Comparison of ENCODE assay signal across 9 cellular contexts in the genomic region with DNA sequence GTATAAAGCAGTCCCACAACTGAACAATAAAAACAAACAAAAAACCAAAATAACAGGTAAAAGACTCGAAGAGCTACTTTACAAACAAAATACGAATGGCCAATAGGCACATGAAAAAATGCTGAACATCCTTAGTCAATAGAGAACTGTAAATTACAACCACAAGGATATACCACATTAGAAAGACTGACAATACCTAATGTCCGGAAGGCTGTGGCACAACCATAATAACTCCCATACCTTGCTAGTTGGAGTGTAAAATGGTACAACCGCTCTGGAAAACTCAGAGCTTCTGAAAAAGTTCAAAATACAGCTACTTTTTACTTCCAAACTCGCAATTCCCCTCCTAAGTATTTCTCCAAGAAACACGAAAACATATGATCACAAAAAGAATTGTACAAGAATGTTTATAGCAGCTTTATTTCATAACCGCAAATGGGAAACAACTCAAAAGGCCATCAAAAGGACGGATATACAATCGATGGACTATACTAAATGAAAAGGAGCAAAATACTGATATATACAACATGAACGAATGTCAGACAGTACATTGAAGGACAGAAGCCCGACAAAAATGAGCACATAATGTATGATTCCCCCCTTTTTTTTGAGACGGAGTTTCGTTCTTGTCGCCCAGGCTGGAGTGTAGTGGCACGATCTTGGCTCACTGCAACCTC. TPM values are rescaled to one million over a fixed set of nuclear protein-coding genes. Genes with fewer than 3 reads are reported as not detected.
A peak's percentile ranks its signal among the peaks of the same experiment; 100 is the strongest.
DNase-seq lines count a peak whose midpoint lies in the region; ATAC-seq and TF ChIP-seq lines count a peak whose summit lies in the region.
"Had no signal": no experiment of that assay in that cellular context is flagged by ENCODE, and none has a peak within 500 bp of the region (broad histone marks: within the 10 kb centered on the region; RNA-seq: fewer than 3 reads in every experiment).

No MANE protein-coding gene starts in this region.

- TF ChIP-seq CTCF in heart right ventricle (IDR thresholded peaks at IDR 0.05) (no peak), body of pancreas (IDR thresholded peaks at IDR 0.05) (no peak)

- H3K4me2 ChIP-seq in mesenchymal stem cell (ENCODE audit: low read length, poor library complexity, severe bottlenecking): peak overlapping the region; percentile 92

- no peak overlapping the region for H2BK5ac ChIP-seq in mesenchymal stem cell (ENCODE audit: low read depth, low read length, poor library complexity, severe bottlenecking)

- H3K79me1 ChIP-seq in mesenchymal stem cell (replicated peaks; ENCODE audit: low read length, poor library complexity, severe bottlenecking): peaks cover 11% of the 10 kb centered on the region

- H4K8ac ChIP-seq in mesenchymal stem cell (ENCODE audit: low read length): no peak overlapping the region

- peaks cover 6 to 36% (median 25%) of the 10 kb centered on the region in 9 donors for H3K4me1 ChIP-seq in heart right ventricle
- H3K4me1 ChIP-seq in body of pancreas: peaks cover 32% of the 10 kb centered on the region
- H3K4me1 ChIP-seq in mesenchymal stem cell (ENCODE audit: control insufficient read depth, insufficient read depth, low read depth, low read length): peaks cover 10% of the 10 kb centered on the region
- no peaks in the 10 kb centered on the region for H3K4me1 ChIP-seq in urinary bladder (ENCODE audit: insufficient read depth)

- H2BK15ac ChIP-seq in mesenchymal stem cell (ENCODE audit: low read depth, poor library complexity, severe bottlenecking): no peak overlapping the region

- peaks cover 0 to 12% (median 0%) of the 10 kb centered on the region in 9 donors for H3K36me3 ChIP-seq in heart right ventricle
- H3K36me3 ChIP-seq in body of pancreas (replicated peaks in 1 of 2; ENCODE audit: insufficient read depth in 1 of 2, low read depth in 2 of 2): no peaks in the 10 kb centered on the region
- peaks cover 0 to 7% of the 10 kb centered on the region in 2 experiments for H3K36me3 ChIP-seq in mesenchymal stem cell (ENCODE audit: control insufficient read depth in 1 of 2, insufficient read depth in 2 of 2, low read depth in 1 of 2, low read length in 2 of 2)
- no peaks in the 10 kb centered on the region for H3K36me3 ChIP-seq in urinary bladder (ENCODE audit: insufficient read depth)

- no peak for DNase-seq in heart right ventricle
- DNase-seq in cardiac septum (ENCODE audit: low spot score): no peak
- no peak for DNase-seq in body of pancreas
- DNase-seq in mesenchymal stem cell: no peak
- no peak for DNase-seq in RPMI8226

- H3K9me3 ChIP-seq in heart right ventricle: no peaks in the 10 kb centered on the region
- no peaks in the 10 kb centered on the region for H3K9me3 ChIP-seq in body of pancreas
- no peaks in the 10 kb centered on the region for H3K9me3 ChIP-seq in mesenchymal stem cell (ENCODE audit: control insufficient read depth, low read length)

- H3K14ac ChIP-seq in mesenchymal stem cell (ENCODE audit: low read length in 2 of 2): no peak overlapping the region

- no peak overlapping the region for H3K4ac ChIP-seq in mesenchymal stem cell (ENCODE audit: low read depth in 1 of 2, low read length in 2 of 2)

- H2AK5ac ChIP-seq in mesenchymal stem cell (ENCODE audit: low read length, severe bottlenecking): no peak overlapping the region

- H3K27me3 ChIP-seq in heart right ventricle (no peaks in the 10 kb centered on the region), body of pancreas (no peaks in the 10 kb centered on the region), mesenchymal stem cell (ENCODE audit: control insufficient read depth in 1 of 2, insufficient read depth in 1 of 2, low read length in 2 of 2) (no peaks in the 10 kb centered on the region)

- H4K91ac ChIP-seq in mesenchymal stem cell (ENCODE audit: low read length): no peak overlapping the region

- H3K18ac ChIP-seq in mesenchymal stem cell (ENCODE audit: low read depth in 1 of 2, low read length in 2 of 2): no peak overlapping the region

- ATAC-seq in heart right ventricle (no peak), body of pancreas (no peak), GM21390 (IDR thresholded peaks at IDR 0.05; ENCODE audit: unreplicated experiment) (no peak), HG03469 (IDR thresholded peaks at IDR 0.05; ENCODE audit: unreplicated experiment) (no peak)

- 69% methylated on average over 15 of the region's 15 CpGs for WGBS in heart right ventricle, 2 donors
- 41 to 42% methylated on average over 15 of the region's 15 CpGs for WGBS in body of pancreas, 2 donors
- 96% methylated on average over 15 of the region's 15 CpGs for WGBS in mesenchymal stem cell
- 64% methylated on average over 15 of the region's 15 CpGs for WGBS in urinary bladder

- no peak overlapping the region for H3K23ac ChIP-seq in mesenchymal stem cell (ENCODE audit: low read length in 2 of 2)

- no peak overlapping the region for H2BK12ac ChIP-seq in mesenchymal stem cell (ENCODE audit: low read length in 2 of 2)

- H3K9ac ChIP-seq in mesenchymal stem cell (ENCODE audit: low read length): peak overlapping the region; percentile 100

- no peak overlapping the region for H2BK120ac ChIP-seq in mesenchymal stem cell (ENCODE audit: low read depth, low read length)

- H2AFZ ChIP-seq in mesenchymal stem cell (ENCODE audit: low read depth, low read length): no peak overlapping the region

- intact Hi-C loops in heart right ventricle (cut with DNase I) (loop anchor here in 6 of 10 donors (5.0 to 10.0 kb wide), 6 partner anchors 33 to 330 kb away; partner anchors contain the start of genes SHBG (in 5 of the 6), MPDU1 (in 2 of the 6), ATP1B2 (in 1 of the 6) and FXR2 (in 1 of the 6)), cardiac septum (cut with DNase I) (loop anchor here (5.0 kb wide), 1 partner anchor 73 kb away; the partner anchor contains the start of gene FXR2), body of pancreas (cut with DNase I) (no loop called here)

- H3K27ac ChIP-seq in heart right ventricle (peak overlapping the region; percentile 84 to 97 (median 94)), body of pancreas (peak overlapping the region; percentile 94 to 97 (median 96)), mesenchymal stem cell (ENCODE audit: low read length, poor library complexity, severe bottlenecking) (no peak overlapping the region), urinary bladder (ENCODE audit: low read depth) (no peak overlapping the region)

- no peak for TF ChIP-seq POLR2A in body of pancreas (IDR thresholded peaks at IDR 0.05)

- H3K4me3 ChIP-seq in heart right ventricle (peak overlapping the region; percentile 68 to 97 (median 80)), body of pancreas (peak overlapping the region in 1 of 2 donors; percentile 66), mesenchymal stem cell (ENCODE audit: insufficient read depth in 1 of 2, low read depth in 1 of 2, low read length in 2 of 2) (peak overlapping the region in 1 of 2 experiments; percentile 100), urinary bladder (ENCODE audit: low read depth, low read length) (peak overlapping the region; percentile 81)

RNA-seq across cellular contexts. Expression of gene TP53, which starts 2.3 kb away (rescaled TPM):
- total RNA-seq in heart right ventricle: 10 to 100 TPM in 9 of 10 donors, 1 to 10 TPM in 1; 8.2 to 29.1 (median 13.9) TPM
- polyA plus RNA-seq in heart right ventricle: 1 to 10 TPM; 7.9 to 8.6 TPM
- total RNA-seq in cardiac septum: 17.5 TPM
- 10 to 100 TPM; 12.2 TPM for total RNA-seq in body of pancreas
- 101 TPM for polyA plus RNA-seq in mesenchymal stem cell (2013, experiment 1 of 2)
- 96.0 TPM for polyA plus RNA-seq in mesenchymal stem cell (2013, experiment 2 of 2)
- 17.9 TPM for total RNA-seq in urinary bladder
- 31.8 TPM for polyA plus RNA-seq in urinary bladder

RNA-seq across cellular contexts. Expression of gene WRAP53, which starts 3.3 kb away (rescaled TPM):
- total RNA-seq in heart right ventricle (1 to 10 TPM; 3.8 to 5.8 (median 4.7) TPM), cardiac septum (3.2 TPM), body of pancreas (1 to 10 TPM; 3.4 to 5.6 TPM), urinary bladder (4.1 TPM)
- polyA plus RNA-seq in heart right ventricle (10 to 100 TPM; 10.4 to 12.1 TPM), urinary bladder (7.7 TPM)
- polyA plus RNA-seq in mesenchymal stem cell (2013, experiment 1 of 2): 5.0 TPM
- polyA plus RNA-seq in mesenchymal stem cell (2013, experiment 2 of 2): 4.3 TPM

RNA-seq across cellular contexts. Expression of gene EFNB3, which starts 20.0 kb away (rescaled TPM):
- total RNA-seq in heart right ventricle (1 to 10 TPM in 2 of 10 donors, under 1 TPM in 8; 0.17 to 1.3 (median 0.53) TPM), cardiac septum (0.78 TPM), body of pancreas (under 1 TPM; 0.33 to 0.78 TPM), urinary bladder (3.3 TPM)
- polyA plus RNA-seq in heart right ventricle (under 1 TPM; 0.22 to 0.64 TPM), urinary bladder (0.86 TPM)
- 5.9 TPM for polyA plus RNA-seq in mesenchymal stem cell (2013, experiment 1 of 2)
- polyA plus RNA-seq in mesenchymal stem cell (2013, experiment 2 of 2): 5.2 TPM
- total RNA-seq: T-helper 1 cell treated with Interleukin-12 subunit alpha and Interleukin-12 subunit beta and Interleukin-4 antibody, amounts not matched to agents 30 ng/mL and 1 ng/mL, for 36 hours had no signal

RNA-seq across cellular contexts. Expression of gene DNAH2, which starts 32.5 kb away (rescaled TPM):
- total RNA-seq in heart right ventricle (under 1 TPM in 7 of 10 donors, not detected in 3; 0.02 to 0.30 (median 0.05) TPM), cardiac septum (0.16 TPM), body of pancreas (under 1 TPM; 0.26 to 0.66 TPM), urinary bladder (0.11 TPM)
- polyA plus RNA-seq in heart right ventricle (under 1 TPM; under 0.01 to 0.01 TPM), urinary bladder (0.16 TPM)
- 0.06 TPM for polyA plus RNA-seq in mesenchymal stem cell (2013, experiment 1 of 2)
- 0.01 TPM for polyA plus RNA-seq in mesenchymal stem cell (2013, experiment 2 of 2)
- total RNA-seq: T-helper 1 cell treated with Interleukin-12 subunit alpha and Interleukin-12 subunit beta and Interleukin-4 antibody, amounts not matched to agents 30 ng/mL and 1 ng/mL, for 36 hours had no signal

RNA-seq across cellular contexts. Expression of gene ATP1B2, which starts 34.3 kb away (rescaled TPM):
- total RNA-seq in heart right ventricle (1 to 10 TPM; 1.4 to 6.5 (median 3.9) TPM), cardiac septum (2.7 TPM), body of pancreas (1 to 10 TPM in 1 of 2 donors, under 1 TPM in 1; 0.78 to 1.3 TPM), urinary bladder (4.9 TPM)
- polyA plus RNA-seq in heart right ventricle (1 to 10 TPM in 1 of 2 donors, under 1 TPM in 1; 0.91 to 6.2 TPM), urinary bladder (6.4 TPM)
- polyA plus RNA-seq in mesenchymal stem cell (2013, experiment 1 of 2): 0.35 TPM
- polyA plus RNA-seq in mesenchymal stem cell (2013, experiment 2 of 2): 0.36 TPM

Comparison
In these comparisons a context has a peak if more than half of its experiments do, and no peak if none do; other contexts are left out.
1. H3K27ac ChIP-seq: peak in heart right ventricle (10 of 10) and body of pancreas (4 of 4); none in mesenchymal stem cell (single experiment) and urinary bladder (single experiment).